ENCODE assay signal across 2 cellular contexts in the genomic region with DNA sequence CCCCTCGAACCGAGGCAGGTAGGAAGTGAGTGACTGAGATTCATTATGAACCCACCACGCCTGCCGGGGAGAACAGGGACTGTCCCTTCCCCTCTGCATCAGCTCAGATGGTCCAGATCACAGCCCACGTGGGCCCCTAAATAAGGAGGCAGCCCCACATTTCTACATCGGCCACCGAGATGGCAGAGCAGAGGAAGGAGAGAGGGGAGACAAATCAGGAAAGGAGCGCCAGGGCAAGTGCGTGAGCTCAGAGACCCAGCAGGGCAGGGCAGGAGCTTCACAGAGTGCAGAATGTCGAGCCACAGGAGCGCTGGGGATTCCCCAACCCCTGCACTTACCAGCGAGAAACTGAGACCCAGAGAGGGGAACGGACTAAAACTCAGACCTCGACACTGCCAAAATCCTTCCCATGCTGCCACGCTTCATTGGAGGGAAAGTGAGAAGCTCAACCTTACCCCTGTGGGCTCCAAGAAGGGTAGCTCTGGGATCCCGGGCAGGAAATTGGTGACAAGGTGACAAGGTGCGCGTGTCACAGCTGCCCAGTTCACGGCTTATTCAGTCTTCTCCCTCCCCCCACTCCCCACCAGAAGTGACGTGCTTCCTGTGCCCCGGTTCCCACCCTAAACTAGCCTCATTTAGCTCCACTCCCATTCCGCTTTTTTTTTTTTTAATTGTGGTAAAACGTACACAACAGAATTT.
TF ChIP-seq lines count a peak whose summit lies in the region.

A gene (minus strand): TSS at position 566 of the 699 bp plus-strand sequence. CDS start 13,942 bp downstream, outside the sequence.

TF ChIP-seq in H1, 55 proteins besides CTCF, POLR2A, EP300 and RAD21:
- TF ChIP-seq PHF8 (conservative IDR thresholded peaks at IDR 0.05; ENCODE audit: low read depth, low read length) (no peak), CTBP2 (IDR thresholded peaks at IDR 0.05; ENCODE audit: borderline replicate concordance, insufficient read depth, insufficient read length, low read length) (no peak), BCL11A (IDR thresholded peaks at IDR 0.05; ENCODE audit: low read depth in 2 of 2, low read length in 2 of 2) (no peak), SAP30 (IDR thresholded peaks at IDR 0.05; ENCODE audit: insufficient read depth, insufficient replicate concordance, low read length) (no peak), CHD1 (IDR thresholded peaks at IDR 0.05; ENCODE audit: low read depth, low read length) (no peak), EZH2 (IDR thresholded peaks at IDR 0.05; ENCODE audit: low read depth, low read length, severe bottlenecking) (no peak)
- TF ChIP-seq, protein P1, sequence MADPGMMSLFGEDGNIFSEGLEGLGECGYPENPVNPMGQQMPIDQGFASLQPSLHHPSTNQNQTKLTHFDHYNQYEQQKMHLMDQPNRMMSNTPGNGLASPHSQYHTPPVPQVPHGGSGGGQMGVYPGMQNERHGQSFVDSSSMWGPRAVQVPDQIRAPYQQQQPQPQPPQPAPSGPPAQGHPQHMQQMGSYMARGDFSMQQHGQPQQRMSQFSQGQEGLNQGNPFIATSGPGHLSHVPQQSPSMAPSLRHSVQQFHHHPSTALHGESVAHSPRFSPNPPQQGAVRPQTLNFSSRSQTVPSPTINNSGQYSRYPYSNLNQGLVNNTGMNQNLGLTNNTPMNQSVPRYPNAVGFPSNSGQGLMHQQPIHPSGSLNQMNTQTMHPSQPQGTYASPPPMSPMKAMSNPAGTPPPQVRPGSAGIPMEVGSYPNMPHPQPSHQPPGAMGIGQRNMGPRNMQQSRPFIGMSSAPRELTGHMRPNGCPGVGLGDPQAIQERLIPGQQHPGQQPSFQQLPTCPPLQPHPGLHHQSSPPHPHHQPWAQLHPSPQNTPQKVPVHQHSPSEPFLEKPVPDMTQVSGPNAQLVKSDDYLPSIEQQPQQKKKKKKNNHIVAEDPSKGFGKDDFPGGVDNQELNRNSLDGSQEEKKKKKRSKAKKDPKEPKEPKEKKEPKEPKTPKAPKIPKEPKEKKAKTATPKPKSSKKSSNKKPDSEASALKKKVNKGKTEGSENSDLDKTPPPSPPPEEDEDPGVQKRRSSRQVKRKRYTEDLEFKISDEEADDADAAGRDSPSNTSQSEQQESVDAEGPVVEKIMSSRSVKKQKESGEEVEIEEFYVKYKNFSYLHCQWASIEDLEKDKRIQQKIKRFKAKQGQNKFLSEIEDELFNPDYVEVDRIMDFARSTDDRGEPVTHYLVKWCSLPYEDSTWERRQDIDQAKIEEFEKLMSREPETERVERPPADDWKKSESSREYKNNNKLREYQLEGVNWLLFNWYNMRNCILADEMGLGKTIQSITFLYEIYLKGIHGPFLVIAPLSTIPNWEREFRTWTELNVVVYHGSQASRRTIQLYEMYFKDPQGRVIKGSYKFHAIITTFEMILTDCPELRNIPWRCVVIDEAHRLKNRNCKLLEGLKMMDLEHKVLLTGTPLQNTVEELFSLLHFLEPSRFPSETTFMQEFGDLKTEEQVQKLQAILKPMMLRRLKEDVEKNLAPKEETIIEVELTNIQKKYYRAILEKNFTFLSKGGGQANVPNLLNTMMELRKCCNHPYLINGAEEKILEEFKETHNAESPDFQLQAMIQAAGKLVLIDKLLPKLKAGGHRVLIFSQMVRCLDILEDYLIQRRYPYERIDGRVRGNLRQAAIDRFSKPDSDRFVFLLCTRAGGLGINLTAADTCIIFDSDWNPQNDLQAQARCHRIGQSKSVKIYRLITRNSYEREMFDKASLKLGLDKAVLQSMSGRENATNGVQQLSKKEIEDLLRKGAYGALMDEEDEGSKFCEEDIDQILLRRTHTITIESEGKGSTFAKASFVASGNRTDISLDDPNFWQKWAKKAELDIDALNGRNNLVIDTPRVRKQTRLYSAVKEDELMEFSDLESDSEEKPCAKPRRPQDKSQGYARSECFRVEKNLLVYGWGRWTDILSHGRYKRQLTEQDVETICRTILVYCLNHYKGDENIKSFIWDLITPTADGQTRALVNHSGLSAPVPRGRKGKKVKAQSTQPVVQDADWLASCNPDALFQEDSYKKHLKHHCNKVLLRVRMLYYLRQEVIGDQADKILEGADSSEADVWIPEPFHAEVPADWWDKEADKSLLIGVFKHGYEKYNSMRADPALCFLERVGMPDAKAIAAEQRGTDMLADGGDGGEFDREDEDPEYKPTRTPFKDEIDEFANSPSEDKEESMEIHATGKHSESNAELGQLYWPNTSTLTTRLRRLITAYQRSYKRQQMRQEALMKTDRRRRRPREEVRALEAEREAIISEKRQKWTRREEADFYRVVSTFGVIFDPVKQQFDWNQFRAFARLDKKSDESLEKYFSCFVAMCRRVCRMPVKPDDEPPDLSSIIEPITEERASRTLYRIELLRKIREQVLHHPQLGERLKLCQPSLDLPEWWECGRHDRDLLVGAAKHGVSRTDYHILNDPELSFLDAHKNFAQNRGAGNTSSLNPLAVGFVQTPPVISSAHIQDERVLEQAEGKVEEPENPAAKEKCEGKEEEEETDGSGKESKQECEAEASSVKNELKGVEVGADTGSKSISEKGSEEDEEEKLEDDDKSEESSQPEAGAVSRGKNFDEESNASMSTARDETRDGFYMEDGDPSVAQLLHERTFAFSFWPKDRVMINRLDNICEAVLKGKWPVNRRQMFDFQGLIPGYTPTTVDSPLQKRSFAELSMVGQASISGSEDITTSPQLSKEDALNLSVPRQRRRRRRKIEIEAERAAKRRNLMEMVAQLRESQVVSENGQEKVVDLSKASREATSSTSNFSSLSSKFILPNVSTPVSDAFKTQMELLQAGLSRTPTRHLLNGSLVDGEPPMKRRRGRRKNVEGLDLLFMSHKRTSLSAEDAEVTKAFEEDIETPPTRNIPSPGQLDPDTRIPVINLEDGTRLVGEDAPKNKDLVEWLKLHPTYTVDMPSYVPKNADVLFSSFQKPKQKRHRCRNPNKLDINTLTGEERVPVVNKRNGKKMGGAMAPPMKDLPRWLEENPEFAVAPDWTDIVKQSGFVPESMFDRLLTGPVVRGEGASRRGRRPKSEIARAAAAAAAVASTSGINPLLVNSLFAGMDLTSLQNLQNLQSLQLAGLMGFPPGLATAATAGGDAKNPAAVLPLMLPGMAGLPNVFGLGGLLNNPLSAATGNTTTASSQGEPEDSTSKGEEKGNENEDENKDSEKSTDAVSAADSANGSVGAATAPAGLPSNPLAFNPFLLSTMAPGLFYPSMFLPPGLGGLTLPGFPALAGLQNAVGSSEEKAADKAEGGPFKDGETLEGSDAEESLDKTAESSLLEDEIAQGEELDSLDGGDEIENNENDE (IDR thresholded peaks at IDR 0.05; ENCODE audit: insufficient replicate concordance, low read length), result no peak
- TF ChIP-seq, protein P2, sequence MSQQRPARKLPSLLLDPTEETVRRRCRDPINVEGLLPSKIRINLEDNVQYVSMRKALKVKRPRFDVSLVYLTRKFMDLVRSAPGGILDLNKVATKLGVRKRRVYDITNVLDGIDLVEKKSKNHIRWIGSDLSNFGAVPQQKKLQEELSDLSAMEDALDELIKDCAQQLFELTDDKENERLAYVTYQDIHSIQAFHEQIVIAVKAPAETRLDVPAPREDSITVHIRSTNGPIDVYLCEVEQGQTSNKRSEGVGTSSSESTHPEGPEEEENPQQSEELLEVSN (IDR thresholded peaks at IDR 0.05), result peak; percentile 50; the same call in 1 of the 2 replicates

TF ChIP-seq in HEK293T, 16 proteins besides CTCF, POLR2A, EP300 and RAD21:
- TF ChIP-seq L3MBTL2 (conservative IDR thresholded peaks at IDR 0.05), result no peak
- TF ChIP-seq CTBP1 (IDR thresholded peaks at IDR 0.05; ENCODE audit: borderline replicate concordance), result no peak
- no peak for TF ChIP-seq HDGF (IDR thresholded peaks at IDR 0.05; ENCODE audit: borderline replicate concordance)
- TF ChIP-seq LEF1 (IDR thresholded peaks at IDR 0.05; ENCODE audit: borderline replicate concordance), result no peak
- TF ChIP-seq, protein P3, sequence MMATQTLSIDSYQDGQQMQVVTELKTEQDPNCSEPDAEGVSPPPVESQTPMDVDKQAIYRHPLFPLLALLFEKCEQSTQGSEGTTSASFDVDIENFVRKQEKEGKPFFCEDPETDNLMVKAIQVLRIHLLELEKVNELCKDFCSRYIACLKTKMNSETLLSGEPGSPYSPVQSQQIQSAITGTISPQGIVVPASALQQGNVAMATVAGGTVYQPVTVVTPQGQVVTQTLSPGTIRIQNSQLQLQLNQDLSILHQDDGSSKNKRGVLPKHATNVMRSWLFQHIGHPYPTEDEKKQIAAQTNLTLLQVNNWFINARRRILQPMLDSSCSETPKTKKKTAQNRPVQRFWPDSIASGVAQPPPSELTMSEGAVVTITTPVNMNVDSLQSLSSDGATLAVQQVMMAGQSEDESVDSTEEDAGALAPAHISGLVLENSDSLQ (IDR thresholded peaks at IDR 0.05), result no peak
- TF ChIP-seq NFRKB (IDR thresholded peaks at IDR 0.05), result no peak
TF ChIP-seq in HEK293T: peak in this region for 0.
